ENCODE assay signal across 11 cellular contexts in the genomic region with DNA sequence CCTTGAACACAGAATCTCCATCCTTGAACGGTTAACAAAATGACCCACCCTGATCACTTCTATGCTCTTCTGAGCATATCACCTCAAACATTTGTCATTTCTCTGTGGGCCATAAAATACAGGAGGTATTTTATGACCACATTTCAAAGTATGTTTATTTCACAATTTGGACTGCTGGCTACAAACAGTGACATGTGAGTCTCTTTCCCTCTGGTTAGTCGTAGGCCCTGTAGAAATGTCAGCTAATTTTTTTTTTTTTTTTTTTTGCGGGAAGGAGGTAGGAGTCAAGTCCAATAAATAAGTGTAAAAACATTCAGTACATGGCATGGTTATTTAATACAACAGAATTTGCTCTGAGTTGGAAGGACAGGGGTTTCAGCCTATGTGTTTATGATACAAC.
DNase-seq lines count a peak whose midpoint lies in the region; ATAC-seq and TF ChIP-seq lines count a peak whose summit lies in the region.
"Had no signal": no experiment of that assay in that cellular context is flagged by ENCODE, and none has a peak within 500 bp of the region (broad histone marks: within the 10 kb centered on the region; RNA-seq: fewer than 3 reads in every experiment).

No MANE protein-coding gene starts in this region.

- H4K20me1 ChIP-seq in DOHH2 (ENCODE audit: control insufficient read depth, insufficient read depth, low read depth, low read length), result peaks cover 4% of the 10 kb centered on the region
- no peaks in the 10 kb centered on the region for H4K20me1 ChIP-seq in OCI-LY1 (ENCODE audit: insufficient read depth, low read length)
- H4K20me1 ChIP-seq in fibroblast of lung (ENCODE audit: control insufficient read depth, extremely low read depth, insufficient read depth, low read length), result no peaks in the 10 kb centered on the region

- H3K9me2 ChIP-seq in DOHH2 (replicated peaks; ENCODE audit: control insufficient read depth, low read length), result no peaks in the 10 kb centered on the region
- no peaks in the 10 kb centered on the region for H3K9me2 ChIP-seq in OCI-LY1 (ENCODE audit: low read depth, low read length)

- H3K79me2 ChIP-seq in DOHH2 (ENCODE audit: control insufficient read depth, low read length) (peaks cover 100% of the 10 kb centered on the region), OCI-LY1 (ENCODE audit: insufficient read depth, low read length) (peaks cover 100% of the 10 kb centered on the region), fibroblast of lung (ENCODE audit: control insufficient read depth, insufficient read depth, low read length) (no peaks in the 10 kb centered on the region)

- TF ChIP-seq CTCF in DOHH2 (IDR thresholded peaks at IDR 0.05; ENCODE audit: low read depth, low read length, poor library complexity, severe bottlenecking) (no peak), OCI-LY1 (IDR thresholded peaks at IDR 0.05; ENCODE audit: low read length) (no peak), fibroblast of lung (conservative IDR thresholded peaks at IDR 0.05 in 1 of 2, IDR thresholded peaks at IDR 0.05 in 1 of 2; ENCODE audit: low read depth in 1 of 2, low read length in 2 of 2) (no peak), GM10248 (IDR thresholded peaks at IDR 0.05; ENCODE audit: control extremely low read depth, extremely low read depth, low read depth, missing control alignments) (no peak)

- H3K27ac ChIP-seq in DOHH2 (ENCODE audit: low read depth, low read length), result peak overlapping the region; percentile 99
- H3K27ac ChIP-seq in OCI-LY1 (ENCODE audit: low read depth, low read length, poor library complexity, severe bottlenecking), result peak overlapping the region; percentile 83
- no peak overlapping the region for H3K27ac ChIP-seq in fibroblast of lung (ENCODE audit: insufficient read depth, low read length)
- H3K27ac ChIP-seq: thoracic aorta had no signal

- H3K9ac ChIP-seq in OCI-LY1 (ENCODE audit: low read length), result no peak overlapping the region; the same call in 1 of the 2 replicates
- no peak overlapping the region for H3K9ac ChIP-seq in fibroblast of lung (ENCODE audit: insufficient read depth, low read length)

- intact Hi-C loops in sciatic nerve (cut with DNase I), result no loop called here

- peak overlapping the region; percentile 69 for H3K4me3 ChIP-seq in DOHH2 (ENCODE audit: low read length)
- no peak overlapping the region for H3K4me3 ChIP-seq in OCI-LY1 (ENCODE audit: low read depth, low read length, poor library complexity, severe bottlenecking)
- H3K4me3 ChIP-seq in fibroblast of lung (replicated peaks in 1 of 4; ENCODE audit: control extremely low read depth in 1 of 4, insufficient read depth in 1 of 4, low read depth in 3 of 4, low read length in 4 of 4), result no peak overlapping the region
- H3K4me3 ChIP-seq: heart left ventricle, thoracic aorta had no signal

- H3K4me2 ChIP-seq in DOHH2 (ENCODE audit: low read length), result peak overlapping the region; percentile 85
- peak overlapping the region; percentile 61; the same call in 1 of the 2 replicates for H3K4me2 ChIP-seq in OCI-LY1 (ENCODE audit: low read length)
- H3K4me2 ChIP-seq in fibroblast of lung (ENCODE audit: extremely low read depth, insufficient read depth, low read length), result no peak overlapping the region

- POLR2A ChIA-PET in GM10248 (lab: Yijun Ruan, JAX), result no interaction called here

- CTCF ChIA-PET in GM10248 (lab: Yijun Ruan, JAX), result interaction anchor here (1.1 to 1.2 kb wide), 2 partner anchors 11 to 17 kb away, joined by 3 to 5 read pairs; no protein-coding TSS in a partner anchor

- H3K4me1 ChIP-seq in DOHH2 (ENCODE audit: control insufficient read depth, low read length) (peaks cover 100% of the 10 kb centered on the region), OCI-LY1 (ENCODE audit: insufficient read depth, low read length, severe bottlenecking) (peaks cover 100% of the 10 kb centered on the region), fibroblast of lung (ENCODE audit: control insufficient read depth, extremely low read depth, insufficient read depth, low read length) (no peaks in the 10 kb centered on the region)

- H2AFZ ChIP-seq in OCI-LY1 (ENCODE audit: low read length) (no peak overlapping the region), fibroblast of lung (ENCODE audit: low read length) (no peak overlapping the region)

- H3K36me3 ChIP-seq in DOHH2 (ENCODE audit: control insufficient read depth, low read length) (peaks cover 22% of the 10 kb centered on the region), OCI-LY1 (ENCODE audit: insufficient read depth, low read length) (no peaks in the 10 kb centered on the region), fibroblast of lung (ENCODE audit: control insufficient read depth, insufficient read depth, low read length) (no peaks in the 10 kb centered on the region)
- H3K36me3 ChIP-seq: heart left ventricle, thoracic aorta had no signal

- H3K27me3 ChIP-seq in DOHH2 (ENCODE audit: control insufficient read depth, low read length) (no peaks in the 10 kb centered on the region), OCI-LY1 (ENCODE audit: insufficient read depth, low read length) (no peaks in the 10 kb centered on the region), fibroblast of lung (ENCODE audit: control insufficient read depth, insufficient read depth, low read length) (no peaks in the 10 kb centered on the region)
- H3K27me3 ChIP-seq: heart left ventricle had no signal

- H3K9me3 ChIP-seq in DOHH2 (ENCODE audit: control insufficient read depth, insufficient read depth, low read length) (no peaks in the 10 kb centered on the region), OCI-LY1 (ENCODE audit: low read length) (no peaks in the 10 kb centered on the region), fibroblast of lung (ENCODE audit: control insufficient read depth, insufficient read depth, low read depth, low read length) (no peaks in the 10 kb centered on the region)
- H3K9me3 ChIP-seq: heart left ventricle, thoracic aorta had no signal

- H3F3A ChIP-seq in DOHH2 (ENCODE audit: control insufficient read depth, insufficient read depth) (peaks cover 74% of the 10 kb centered on the region), OCI-LY1 (ENCODE audit: insufficient read depth, low read length) (no peaks in the 10 kb centered on the region)

- peak; percentile 33 for ATAC-seq in sciatic nerve
- ATAC-seq: heart left ventricle had no signal

- peak; percentile 12 to 21 for DNase-seq in fibroblast of lung (ENCODE audit: low read depth in 2 of 2)
- no peak for DNase-seq in sciatic nerve (ENCODE audit: low spot score)
- DNase-seq in GOT3 (lab: John Stamatoyannopoulos, UW), result no peak
- no peak for DNase-seq in HuH-7.5 (ENCODE audit: low spot score)
- DNase-seq in GM10248 (ENCODE audit: extremely low spot score), result no peak
- DNase-seq: activated gamma-delta T cell; CD8-positive, alpha-beta memory T cell; heart left ventricle had no signal

Comparison
In these comparisons a context has a peak if more than half of its experiments do, and no peak if none do; other contexts are left out.
1. DNase-seq: peak in fibroblast of lung (2 of 2); none in sciatic nerve (single experiment), GOT3 (single experiment), HuH-7.5 (single experiment) and GM10248 (single experiment).